In the genomic region with DNA sequence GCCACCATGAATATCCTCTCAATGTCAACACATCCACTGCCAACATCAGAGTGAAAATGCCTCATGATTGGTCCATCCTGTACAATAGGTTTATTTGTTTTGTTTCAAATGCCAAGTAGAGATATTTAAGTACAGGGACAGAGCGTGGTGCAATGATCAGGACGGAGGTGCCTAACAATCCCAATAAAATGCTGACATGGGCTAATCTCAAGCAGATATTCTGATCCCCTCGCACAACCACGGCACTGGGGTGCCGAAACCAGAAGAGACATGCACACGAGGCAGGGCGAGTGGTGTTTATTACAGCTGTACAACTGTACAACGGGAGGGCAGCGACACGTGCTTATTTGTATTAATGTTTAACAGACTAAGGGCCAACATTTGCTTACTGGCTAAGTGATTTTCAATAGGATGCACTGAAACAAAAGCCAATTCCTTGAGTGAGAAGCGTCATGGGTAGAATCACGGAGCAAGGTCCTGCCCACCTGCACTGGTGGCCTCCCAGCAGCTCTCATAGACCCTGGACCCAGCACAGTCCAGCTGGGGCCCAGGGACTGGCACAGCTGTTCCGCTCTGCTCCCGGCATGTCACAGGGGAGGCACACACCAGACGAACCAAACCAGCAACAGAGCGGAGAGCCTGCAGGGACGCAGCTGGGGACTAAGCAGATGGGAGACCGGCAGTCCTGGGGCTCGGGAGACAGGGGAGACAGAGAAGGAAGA, we compare ENCODE assay signal across 11 cellular contexts.
DNase-seq lines count a peak whose midpoint lies in the region; ATAC-seq and TF ChIP-seq lines count a peak whose summit lies in the region.
"Had no signal": no experiment of that assay in that cellular context is flagged by ENCODE, and none has a peak within 500 bp of the region (broad histone marks: within the 10 kb centered on the region; RNA-seq: fewer than 3 reads in every experiment).

No MANE protein-coding gene starts in this region.

- H3K18ac ChIP-seq in IMR-90 (ENCODE audit: low read depth, low read length) = no peak overlapping the region

- peaks cover 15% of the 10 kb centered on the region for H4K20me1 ChIP-seq in IMR-90 (ENCODE audit: insufficient read depth, low read length)

- H3K9me1 ChIP-seq in IMR-90 (ENCODE audit: insufficient read depth, low read length) = peaks cover 8% of the 10 kb centered on the region

- ATAC-seq in IMR-90 (ENCODE audit: low read depth) (no peak), HG02610 (IDR thresholded peaks at IDR 0.05; ENCODE audit: unreplicated experiment) (no peak)

- H3K4me2 ChIP-seq in IMR-90 (ENCODE audit: low read depth, low read length) = no peak overlapping the region

- H3K9me3 ChIP-seq in IMR-90 (ENCODE audit: control insufficient read depth, insufficient read depth, low read length) = no peaks in the 10 kb centered on the region

- H3K27me3 Mint-ChIP-seq in nephron (ENCODE audit: low read depth) (peaks cover 5% of the 10 kb centered on the region), HFFc6 (ENCODE audit: insufficient read depth) (no peaks in the 10 kb centered on the region)

- no peak for TF ChIP-seq RAD21 in IMR-90 (IDR thresholded peaks at IDR 0.05; ENCODE audit: low read length)

- no peak overlapping the region for H3K56ac ChIP-seq in IMR-90 (ENCODE audit: extremely low read depth, insufficient read depth, low read length)

- H4K8ac ChIP-seq in IMR-90 (ENCODE audit: low read depth in 2 of 2, low read length in 2 of 2) = no peak overlapping the region

- no peak overlapping the region for H3K4me3 ChIP-seq in IMR-90 (ENCODE audit: insufficient read depth, low read depth, low read length)
- H3K4me3 ChIP-seq: GM23248 had no signal

- CTCF ChIA-PET in IMR-90 (lab: Yijun Ruan, JAX) = no interaction called here

- H2AK9ac ChIP-seq in IMR-90 (replicated peaks; ENCODE audit: low read depth, low read length, poor library complexity) = no peak overlapping the region

- intact Hi-C loops in IMR-90 (cut with micrococcal nuclease) = no loop called here

- H3K4me1 Mint-ChIP-seq in nephron = peaks cover 71% of the 10 kb centered on the region
- H3K4me1 Mint-ChIP-seq in HFFc6 (ENCODE audit: low read depth) = no peaks in the 10 kb centered on the region

- no peak overlapping the region for H3K4ac ChIP-seq in IMR-90 (ENCODE audit: low read depth, low read length)

- no peak overlapping the region for H3K23ac ChIP-seq in IMR-90 (ENCODE audit: low read depth, low read length)

- 0 out of 2 replicates have a peak overlapping the region, but pooled peaks have one; percentile 39 for H3K14ac ChIP-seq in IMR-90 (replicated peaks; ENCODE audit: low read depth, low read length)

- no TSS peak for BruUV-seq in IMR-90 (replicated peaks; lab: Mats Ljungman, UMichigan)

- no peak for TF ChIP-seq POLR2A in IMR-90 (IDR thresholded peaks at IDR 0.05; ENCODE audit: low read depth, low read length)

- peak overlapping the region in 2 of 3 experiments; percentile 17 to 63 for H3K4me3 Mint-ChIP-seq in nephron
- no peak overlapping the region for H3K4me3 Mint-ChIP-seq in HFFc6

- H4K5ac ChIP-seq in IMR-90 (ENCODE audit: low read depth, low read length) = no peak overlapping the region

- peak overlapping the region; percentile 78 for H3K27ac ChIP-seq in 22Rv1
- no peak overlapping the region for H3K27ac ChIP-seq in IMR-90 (ENCODE audit: insufficient read depth, low read length)
- peak overlapping the region; percentile 66 for H3K27ac ChIP-seq in cingulate gyrus (ENCODE audit: low read depth, low read length)
- H3K27ac ChIP-seq: GM23248 had no signal

- H3K27me3 ChIP-seq in IMR-90 (ENCODE audit: control insufficient read depth, insufficient read depth, low read length) = no peaks in the 10 kb centered on the region

- in situ Hi-C loops in IMR-90 (cut with MboI; ENCODE audit: low sequenced_read_pairs) = no loop called here

- no peak overlapping the region for H2BK5ac ChIP-seq in IMR-90 (ENCODE audit: low read depth, low read length, poor library complexity, severe bottlenecking)

- H3K79me1 ChIP-seq in IMR-90 (ENCODE audit: low read depth in 1 of 2, low read length in 2 of 2) = peaks cover 44 to 54% of the 10 kb centered on the region in 2 experiments

- TF ChIP-seq CTCF in 22Rv1 (IDR thresholded peaks at IDR 0.05) = no peak
- no peak for TF ChIP-seq CTCF in IMR-90 (conservative IDR thresholded peaks at IDR 0.05; ENCODE audit: low read depth, low read length)
- TF ChIP-seq CTCF in nephron (IDR thresholded peaks at IDR 0.05; ENCODE audit: unreplicated experiment in 3 of 3) = no peak
- TF ChIP-seq CTCF in HFFc6 (IDR thresholded peaks at IDR 0.05) = no peak

- H3K36me3 Mint-ChIP-seq in nephron (ENCODE audit: low read depth) (no peaks in the 10 kb centered on the region), HFFc6 (ENCODE audit: low read depth) (no peaks in the 10 kb centered on the region)

- 73% methylated on average over 10 of the region's 19 CpGs; no CpG with 5 or more reads in 1 of the 2 experiments for WGBS in IMR-90 (ENCODE audit: extremely low coverage in 2 of 2, insufficient read length in 1 of 2), 2 experiments

- H3K36me3 ChIP-seq in IMR-90 (ENCODE audit: control insufficient read depth, insufficient read depth, low read length) = no peaks in the 10 kb centered on the region

- H3K27ac Mint-ChIP-seq in nephron (peak overlapping the region; percentile 77 to 89 (median 82)), HFFc6 (no peak overlapping the region)

- H2BK20ac ChIP-seq in IMR-90 (ENCODE audit: low read depth, low read length) = no peak overlapping the region

- no peak overlapping the region for H2AFZ ChIP-seq in IMR-90 (replicated peaks; ENCODE audit: low read length, poor library complexity)
- H2AFZ ChIP-seq: GM23248 had no signal

- POLR2A ChIA-PET in IMR-90 (lab: Charles Lee; ENCODE audit: unreplicated experiment) = no interaction called here

- dilution Hi-C loops in IMR-90 (cut with HindIII; ENCODE audit: low sequenced_read_pairs, unreplicated experiment) = no loop called here

- H3K4me1 ChIP-seq in IMR-90 (ENCODE audit: control insufficient read depth, insufficient read depth, low read length) = peaks cover 17% of the 10 kb centered on the region; the same call in 1 of the 2 replicates

- H2AK5ac ChIP-seq in IMR-90 (ENCODE audit: low read depth, low read length) = no peak overlapping the region

- H2BK120ac ChIP-seq in IMR-90 (ENCODE audit: low read depth, low read length) = no peak overlapping the region

- DNase-seq in IMR-90 = no peak
- no peak for DNase-seq in NCI-H187 (lab: John Stamatoyannopoulos, UW)
- DNase-seq in foreskin melanocyte = no peak
- DNase-seq in HFFc6 = no peak
- DNase-seq: SW 1271, trophoblast cell had no signal

- H3K9me3 Mint-ChIP-seq in nephron (no peaks in the 10 kb centered on the region), HFFc6 (no peaks in the 10 kb centered on the region)

- H2BK15ac ChIP-seq in IMR-90 (ENCODE audit: low read depth, low read length) = no peak overlapping the region

- no peak overlapping the region for H4K91ac ChIP-seq in IMR-90 (ENCODE audit: insufficient read depth, low read depth, low read length)

- no peak overlapping the region for H3K9ac ChIP-seq in IMR-90 (ENCODE audit: low read depth, low read length)
- H3K9ac ChIP-seq: GM23248 had no signal

TF ChIP-seq in IMR-90, 13 proteins besides CTCF, POLR2A, EP300 and RAD21:
- TF ChIP-seq USF2 (IDR thresholded peaks at IDR 0.05; ENCODE audit: low read depth, low read length) = no peak
- TF ChIP-seq FOS (IDR thresholded peaks at IDR 0.05; ENCODE audit: low read depth, low read length) = no peak
- TF ChIP-seq MAFK (IDR thresholded peaks at IDR 0.05; ENCODE audit: low read depth, low read length) = peak; percentile 89
- no peak for TF ChIP-seq ELK1 (IDR thresholded peaks at IDR 0.05; ENCODE audit: borderline replicate concordance, low read depth, low read length)
- no peak for TF ChIP-seq CEBPB (IDR thresholded peaks at IDR 0.05; ENCODE audit: low read depth, low read length)
TF ChIP-seq in IMR-90: peak in this region for 1.
